Comparison of ENCODE assay signal across 26 cellular contexts in genomic region chr18:6614952-6615351, GRCh38.
A peak's percentile ranks its signal among the peaks of the same experiment; 100 is the strongest.
DNase-seq lines count a peak whose midpoint lies in the region; ATAC-seq, FAIRE-seq and TF ChIP-seq lines count a peak whose summit lies in the region.
"Had no signal": no experiment of that assay in that cellular context is flagged by ENCODE, and none has a peak within 500 bp of the region (broad histone marks: within the 10 kb centered on the region; RNA-seq: fewer than 3 reads in every experiment).

No MANE protein-coding gene starts in this region.

- FAIRE-seq in keratinocyte (lab: Jason Lieb, UNC): peak; percentile 78
- FAIRE-seq in kidney (lab: Jason Lieb, UNC): no peak
- FAIRE-seq: A204.1, D721Med, GM12878, H1 had no signal

- H2AFZ ChIP-seq in mammary epithelial cell (ENCODE audit: low read depth, low read length) (no peak overlapping the region), keratinocyte (ENCODE audit: control insufficient read depth, low read length) (no peak overlapping the region)

- H3K4me3 ChIP-seq in mammary epithelial cell (replicated peaks in 1 of 3; ENCODE audit: insufficient read depth in 1 of 3, low read depth in 2 of 3, low read length in 3 of 3): no peak overlapping the region
- no peak overlapping the region for H3K4me3 ChIP-seq in keratinocyte (ENCODE audit: control insufficient read depth in 2 of 3, extremely low read depth in 1 of 3, insufficient read depth in 2 of 3, low read depth in 1 of 3, low read length in 3 of 3)
- no peak overlapping the region for H3K4me3 ChIP-seq in kidney (ENCODE audit: low read length in 2 of 2)
- H3K4me3 ChIP-seq: BLaER1, GM12878, SK-N-MC had no signal

- dilution Hi-C loops in mammary epithelial cell (cut with HindIII; ENCODE audit: low sequenced_read_pairs) (no loop called here), keratinocyte (cut with MboI; ENCODE audit: extremely low pct_ligation_motif_present, low sequenced_read_pairs) (no loop called here)

- H3K9me3 ChIP-seq in mammary epithelial cell (replicated peaks; ENCODE audit: insufficient read depth, low read length) (no peaks in the 10 kb centered on the region), keratinocyte (ENCODE audit: control insufficient read depth, low read depth, low read length) (no peaks in the 10 kb centered on the region), kidney (ENCODE audit: control insufficient read depth in 1 of 2, low read length in 2 of 2) (no peaks in the 10 kb centered on the region)

- ATAC-seq in GM21723 (IDR thresholded peaks at IDR 0.05; ENCODE audit: unreplicated experiment): no peak
- ATAC-seq: GM12878 had no signal

- peak; percentile 64 for DNase-seq in EL
- peak; percentile 1 for DNase-seq in RPMI7951 (ENCODE audit: low read depth)
- DNase-seq in mammary epithelial cell: peak; percentile 69
- DNase-seq in keratinocyte (ENCODE audit: low read depth, low spot score): no peak
- no peak for DNase-seq in SHP77 (lab: John Stamatoyannopoulos, UW)
- no peak for DNase-seq in kidney
- no peak for DNase-seq in activated T-cell treated with anti-CD3 and anti-CD28 coated beads, Interleukin-2, amount 50 U/mL, for 1 hour
- DNase-seq: CD4-positive, CD25-positive, alpha-beta regulatory T cell; GDM1; HCEC 1CT; MV-4-11; NCI-H1105; NCI-H1436 treated with DMSO at 0.1 percent for 48 hours; NCI-H187 treated with DMSO at 0.1 percent for 48 hours; NCI-H2107; NCI-H524; NCI-H774; SHP77 treated with DMSO at 0.1 percent for 48 hours; SW 1271 had no signal

- no peak for TF ChIP-seq CTCF in mammary epithelial cell (conservative IDR thresholded peaks at IDR 0.05 in 1 of 2, IDR thresholded peaks at IDR 0.05 in 1 of 2; ENCODE audit: extremely low read depth in 1 of 2, insufficient read depth in 1 of 2, low read depth in 1 of 2, low read length in 2 of 2)
- no peak for TF ChIP-seq CTCF in keratinocyte (optimal IDR thresholded peaks at IDR 0.05 in 1 of 3, IDR thresholded peaks at IDR 0.05 in 1 of 3, conservative IDR thresholded peaks at IDR 0.05 in 1 of 3; ENCODE audit: extremely low read depth in 1 of 3, insufficient read depth in 2 of 3, low read length in 3 of 3)
- no peak for TF ChIP-seq CTCF in kidney (IDR thresholded peaks at IDR 0.05; ENCODE audit: borderline replicate concordance, extremely low read depth, insufficient read depth)

- BruUV-seq in mammary epithelial cell (replicated peaks; lab: Mats Ljungman, UMichigan): no TSS peak

- 54% methylated on average over 4 of the region's 4 CpGs for WGBS in mammary epithelial cell (ENCODE audit: low coverage, missing lambda C conversion rate)

- H4K20me1 ChIP-seq in mammary epithelial cell (ENCODE audit: insufficient read depth, low read length) (no peaks in the 10 kb centered on the region), keratinocyte (ENCODE audit: control insufficient read depth, extremely low read depth, insufficient read depth, low read length) (no peaks in the 10 kb centered on the region)
- H4K20me1 ChIP-seq: BLaER1 had no signal

- H3K9me1 ChIP-seq in keratinocyte (ENCODE audit: control insufficient read depth, extremely low read depth, insufficient read depth, low read length): no peaks in the 10 kb centered on the region

- in situ Hi-C loops in mammary epithelial cell (cut with MboI; ENCODE audit: low sequenced_read_pairs in 2 of 2): no loop called here

- no peak overlapping the region for H3K27ac ChIP-seq in mammary epithelial cell (ENCODE audit: insufficient read depth, low read depth, low read length)
- no peak overlapping the region for H3K27ac ChIP-seq in keratinocyte (ENCODE audit: control insufficient read depth, insufficient read depth, low read length)
- H3K27ac ChIP-seq in kidney (ENCODE audit: low read depth in 2 of 2, low read length in 2 of 2): no peak overlapping the region
- H3K27ac ChIP-seq: BLaER1, SK-N-MC had no signal

- intact Hi-C loops in mammary epithelial cell (cut with micrococcal nuclease): no loop called here
- intact Hi-C loops in kidney (cut with DNase I): no loop called here

- H3K36me3 ChIP-seq in mammary epithelial cell (ENCODE audit: insufficient read depth, low read length): no peaks in the 10 kb centered on the region
- H3K36me3 ChIP-seq in keratinocyte (ENCODE audit: control insufficient read depth in 2 of 2, extremely low read depth in 1 of 2, insufficient read depth in 2 of 2, low read length in 2 of 2): no peaks in the 10 kb centered on the region
- H3K36me3 ChIP-seq in kidney (ENCODE audit: control insufficient read depth in 1 of 2, insufficient read depth in 2 of 2, low read length in 2 of 2): no peaks in the 10 kb centered on the region
- H3K36me3 ChIP-seq: BLaER1 had no signal

- no peaks in the 10 kb centered on the region for H3K27me3 ChIP-seq in mammary epithelial cell (ENCODE audit: insufficient read depth, low read length)
- H3K27me3 ChIP-seq in keratinocyte (ENCODE audit: control insufficient read depth, extremely low read depth, insufficient read depth, low read length): no peaks in the 10 kb centered on the region
- H3K27me3 ChIP-seq: BLaER1 had no signal

- H3K79me2 ChIP-seq in mammary epithelial cell (ENCODE audit: insufficient read depth, low read length): no peaks in the 10 kb centered on the region
- H3K79me2 ChIP-seq in keratinocyte (ENCODE audit: control insufficient read depth, insufficient read depth, low read length): no peaks in the 10 kb centered on the region

- CTCF ChIA-PET in mammary epithelial cell (lab: Charles Lee; ENCODE audit: low non-redundant PET): interaction anchor here (0.5 to 0.7 kb wide), 2 partner anchors 69 to 1319 kb away, joined by 3 read pairs; no protein-coding TSS in a partner anchor

- peaks cover 5% of the 10 kb centered on the region for H3K4me1 ChIP-seq in mammary epithelial cell (ENCODE audit: insufficient read depth, low read length)
- peaks cover 16% of the 10 kb centered on the region for H3K4me1 ChIP-seq in keratinocyte (ENCODE audit: control insufficient read depth, extremely low read depth, insufficient read depth, low read length)
- no peaks in the 10 kb centered on the region for H3K4me1 ChIP-seq in kidney (ENCODE audit: control insufficient read depth in 1 of 2, insufficient read depth in 1 of 2, low read depth in 1 of 2, low read length in 2 of 2)

- H3K9ac ChIP-seq in mammary epithelial cell (ENCODE audit: insufficient read depth, low read length) (no peak overlapping the region), keratinocyte (ENCODE audit: control insufficient read depth, extremely low read depth, insufficient read depth, low read length) (no peak overlapping the region), kidney (ENCODE audit: low read length in 2 of 2) (no peak overlapping the region)
- H3K9ac ChIP-seq: BLaER1 had no signal

- H3K4me2 ChIP-seq in mammary epithelial cell (ENCODE audit: insufficient read depth, low read depth, low read length) (no peak overlapping the region), keratinocyte (ENCODE audit: control insufficient read depth, extremely low read depth, insufficient read depth, low read depth, low read length) (peak overlapping the region; percentile 2)

Comparison
In these comparisons a context has a peak if more than half of its experiments do, and no peak if none do; other contexts are left out.
1. DNase-seq: peak in EL (single experiment), RPMI7951 (single experiment) and mammary epithelial cell (single experiment); none in keratinocyte (single experiment), SHP77 (0 of 2), kidney (single experiment) and activated T-cell treated with anti-CD3 and anti-CD28 coated beads, Interleukin-2, amount 50 U/mL, for 1 hour (single experiment).